16 cellular contexts compared by ENCODE assay signal in genomic region chr9:125966456-125966855, GRCh38.
DNase-seq lines count a peak whose midpoint lies in the region; ATAC-seq, FAIRE-seq and TF ChIP-seq lines count a peak whose summit lies in the region.
"Had no signal": no experiment of that assay in that cellular context is flagged by ENCODE, and none has a peak within 500 bp of the region (broad histone marks: within the 10 kb centered on the region; RNA-seq: fewer than 3 reads in every experiment).

No MANE protein-coding gene starts in this region.

- peaks cover 3% of the 10 kb centered on the region for H3K27me3 Mint-ChIP-seq in brain
- no peaks in the 10 kb centered on the region for H3K27me3 Mint-ChIP-seq in CD4-positive, alpha-beta T cell

- TF ChIP-seq CTCF in D721Med (IDR thresholded peaks at IDR 0.05; ENCODE audit: insufficient read depth, missing control alignments) (no peak), brain (conservative IDR thresholded peaks at IDR 0.05) (no peak)
- TF ChIP-seq CTCF in CD4-positive, alpha-beta T cell (IDR thresholded peaks at IDR 0.05), result no peak

- peaks cover 62% of the 10 kb centered on the region for H3K4me1 Mint-ChIP-seq in brain
- H3K4me1 Mint-ChIP-seq in CD4-positive, alpha-beta T cell (ENCODE audit: low read depth), result no peaks in the 10 kb centered on the region

- peaks cover 39% of the 10 kb centered on the region for H3K36me3 Mint-ChIP-seq in brain
- peaks cover 32% of the 10 kb centered on the region for H3K36me3 Mint-ChIP-seq in CD4-positive, alpha-beta T cell (ENCODE audit: low read depth)

- H3K27me3 ChIP-seq in CD4-positive, alpha-beta T cell (ENCODE audit: control insufficient read depth, insufficient read depth, low read length), result no peaks in the 10 kb centered on the region

- ATAC-seq in CD4-positive, alpha-beta T cell (ENCODE audit: poor library complexity), result no peak
- ATAC-seq: CD8-positive, alpha-beta T cell had no signal

- DNase-seq in DMS79 treated with DMSO at 0.1 percent for 48 hours (lab: John Stamatoyannopoulos, UW) (peak; percentile 53), DMS79 (lab: John Stamatoyannopoulos, UW) (no peak), D721Med (ENCODE audit: insufficient read length, low spot score) (no peak), RKO (ENCODE audit: low spot score) (peak; percentile 46), dermis blood vessel endothelial cell (no peak), NOMO-1 treated with dmso at 0.1 percent for 144 hours (lab: John Stamatoyannopoulos, UW; ENCODE audit: unreplicated experiment) (no peak)
- no peak for DNase-seq in CD4-positive, alpha-beta T cell
- DNase-seq: 8988T; CD8-positive, alpha-beta T cell; GF-D8; KBM-7; NCI-H1048; NCI-H446 treated with DMSO at 0.1 percent for 48 hours; SIG-M5 had no signal

- peak; percentile 51 for FAIRE-seq in D721Med (lab: Jason Lieb, UNC)
- FAIRE-seq: H1 had no signal

- POLR2A ChIA-PET in CD4-positive, alpha-beta T cell (lab: Charles Lee), result no interaction called here

- peak overlapping the region in 2 of 5 experiments; percentile 30 to 50 for H3K4me3 Mint-ChIP-seq in brain
- no peak overlapping the region for H3K4me3 Mint-ChIP-seq in CD4-positive, alpha-beta T cell
- H3K4me3 Mint-ChIP-seq: CD8-positive, alpha-beta T cell had no signal

- H3K27ac Mint-ChIP-seq in brain, result peak overlapping the region in 3 of 5 experiments; percentile 18 to 91 (median 91)
- no peak overlapping the region for H3K27ac Mint-ChIP-seq in CD4-positive, alpha-beta T cell

- CTCF ChIA-PET in CD4-positive, alpha-beta T cell (lab: Charles Lee), result no interaction called here

- no peaks in the 10 kb centered on the region for H3K9me3 ChIP-seq in CD4-positive, alpha-beta T cell (ENCODE audit: control insufficient read depth, low read length)

- intact Hi-C loops in CD4-positive, alpha-beta T cell (cut with DNase I, micrococcal nuclease), result no loop called here

- H3K9me3 Mint-ChIP-seq in brain, result no peaks in the 10 kb centered on the region
- H3K9me3 Mint-ChIP-seq in CD4-positive, alpha-beta T cell, result no peaks in the 10 kb centered on the region
- H3K9me3 Mint-ChIP-seq: CD8-positive, alpha-beta T cell had no signal

- H3K27ac ChIP-seq in CD4-positive, alpha-beta T cell (ENCODE audit: low read depth, low read length), result no peak overlapping the region

Comparison
In these comparisons a context has a peak if more than half of its experiments do, and no peak if none do; other contexts are left out.
1. DNase-seq: peak in DMS79 treated with DMSO at 0.1 percent for 48 hours (single experiment) and RKO (single experiment); none in DMS79 (single experiment), D721Med (single experiment), dermis blood vessel endothelial cell (single experiment), CD4-positive, alpha-beta T cell (0 of 10) and NOMO-1 treated with dmso at 0.1 percent for 144 hours (single experiment).